ENCODE assay signal across 23 cellular contexts in genomic region chr5:35067985-35068384, GRCh38. TPM values are rescaled to one million over a fixed set of nuclear protein-coding genes. Genes with fewer than 3 reads are reported as not detected.
"Had no signal": no experiment of that assay in that cellular context is flagged by ENCODE, and none has a peak within 500 bp of the region (broad histone marks: within the 10 kb centered on the region; RNA-seq: fewer than 3 reads in every experiment).

No MANE protein-coding gene starts in this region.

- ATAC-seq: body of pancreas; effector memory CD8-positive, alpha-beta T cell; heart right ventricle; left lung had no signal

- H3K9me3 ChIP-seq: body of pancreas, heart right ventricle, left lung, right atrium auricular region had no signal

- DNase-seq: activated CD4-positive, alpha-beta memory T cell treated with anti-CD3 and anti-CD28 coated beads for 36 hours; activated T-cell treated with anti-CD3 and anti-CD28 coated beads for 4 hours; amniotic stem cell; body of pancreas; effector memory CD8-positive, alpha-beta T cell; foreskin melanocyte; heart right ventricle; left lung; stimulated activated CD4-positive, alpha-beta T cell treated with anti-CD3 and anti-CD28 coated beads, Interleukin-12 subunit alpha, Interleukin-12 subunit beta, amount 100 ng/mL, for 4 hours; stimulated activated CD4-positive, alpha-beta T cell treated with anti-CD3 and anti-CD28 coated beads, Interleukin-1b, Interleukin-23, amount 100 ng/mL, for 48 hours; stimulated activated CD8-positive, alpha-beta memory T cell treated with anti-CD3 and anti-CD28 coated beads, Interleukin-4, amount 100 ng/mL, for 48 hours; stimulated activated naive CD4-positive, alpha-beta T cell; T-helper 2 cell had no signal

- H3K27ac ChIP-seq: body of pancreas, heart right ventricle, left lung, right atrium auricular region had no signal

- H3K27me3 ChIP-seq: body of pancreas, left lung, right atrium auricular region had no signal

- H3K4me3 ChIP-seq: body of pancreas, heart right ventricle, left lung, right atrium auricular region had no signal

- H3K4me1 ChIP-seq: heart right ventricle, left lung, right atrium auricular region had no signal

- H3K36me3 ChIP-seq: heart right ventricle, left lung, right atrium auricular region had no signal

RNA-seq across cellular contexts. Expression of gene AGXT2, which starts 20.2 kb away (rescaled TPM):
- total RNA-seq: activated CD4-positive, alpha-beta memory T cell treated with anti-CD3 and anti-CD28 coated beads for 36 hours; activated T-helper 1 cell treated with anti-CD3 and anti-CD28 coated beads, Interleukin-12 subunit alpha, Interleukin-12 subunit beta, Interleukin-2, Interleukin-4 antibody, amounts not matched to agents 30 ng/mL and 10 ng/mL and 1 ng/mL, durations not matched to agents 14 hours and 24 hours and 36 hours; body of pancreas; cardiac septum; dermis microvascular lymphatic vessel endothelial cell; heart right ventricle; kidney epithelial cell; left lung; myocyte; osteoblast; progenitor cell of endocrine pancreas; right atrium auricular region; ureter had no signal
- polyA plus RNA-seq: heart right ventricle, neural cell had no signal
